Comparison of ENCODE assay signal across 24 cellular contexts in the genomic region with DNA sequence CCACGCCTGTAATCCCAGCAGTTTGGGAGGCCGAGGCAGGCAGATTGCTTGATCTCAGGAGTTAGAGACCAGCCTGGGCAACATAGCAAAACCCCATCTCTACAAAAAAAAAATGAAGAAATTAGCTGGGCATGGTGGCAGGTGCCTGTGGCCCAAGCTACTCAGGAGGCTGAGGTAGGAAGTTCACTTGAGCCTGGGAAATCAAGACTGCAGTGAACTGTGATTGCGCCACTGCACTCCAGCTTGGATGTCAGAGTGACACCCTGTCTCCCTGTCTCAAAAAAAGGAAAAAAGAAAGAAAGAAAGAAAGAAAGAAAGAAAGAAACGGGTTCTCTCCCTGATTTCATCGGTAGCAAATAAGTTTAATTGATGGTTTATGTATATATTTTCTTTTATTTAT.
"Had no signal": no experiment of that assay in that cellular context is flagged by ENCODE, and none has a peak within 500 bp of the region (broad histone marks: within the 10 kb centered on the region; RNA-seq: fewer than 3 reads in every experiment).

No MANE protein-coding gene starts in this region.

- DNase-seq: activated CD4-positive, alpha-beta memory T cell treated with anti-CD3 and anti-CD28 coated beads for 36 hours; activated CD4-positive, alpha-beta T cell treated with anti-CD3 and anti-CD28 coated beads, Interleukin-2, amount 10 ng/mL, durations not matched to agents 24 days and 14 days; activated CD4-positive, CD25-positive, alpha-beta regulatory T cell treated with anti-CD3 and anti-CD28 coated beads, Interleukin-2, amount 50 U/mL, for 72 hours; activated CD8-positive, alpha-beta memory T cell treated with anti-CD3 and anti-CD28 coated beads, Interleukin-2, amount 50 U/mL, for 4 hours; activated gamma-delta T cell; activated naive CD8-positive, alpha-beta T cell treated with anti-CD3 and anti-CD28 coated beads, Interleukin-2, amount 50 U/mL, for 24 hours; activated T-cell treated with anti-CD3 and anti-CD28 coated beads, Interleukin-2, amount 50 U/mL, for 1 hour; anterior cingulate cortex; cortex of kidney; endodermal cell; left ventricle myocardium inferior; posterior cingulate gyrus; right cardiac atrium; stimulated activated CD4-positive, alpha-beta T cell treated with anti-CD3 and anti-CD28 coated beads, Interleukin-12 subunit alpha, Interleukin-12 subunit beta, amount 100 ng/mL, for 4 hours; stimulated activated CD4-positive, alpha-beta T cell treated with anti-CD3 and anti-CD28 coated beads, Interleukin-4, amount 100 ng/mL, for 1 hour; T-helper 17 cell; T1000; uterus had no signal

- H3K9me3 ChIP-seq: left ventricle myocardium inferior, mucosa of descending colon, thoracic aorta, uterus had no signal

- H3K27me3 ChIP-seq: uterus had no signal

- H3K4me1 ChIP-seq: left ventricle myocardium inferior, uterus had no signal

- H3K4me3 ChIP-seq: left ventricle myocardium inferior, lung, mucosa of descending colon, thoracic aorta, uterus had no signal

- FAIRE-seq: frontal cortex had no signal

- H3K36me3 ChIP-seq: left ventricle myocardium inferior, thoracic aorta, uterus had no signal

- ATAC-seq: activated naive CD8-positive, alpha-beta T cell treated with anti-CD3 and anti-CD28 coated beads, Interleukin-2, amount 50 U/mL, for 24 hours; natural killer cell treated with Interleukin-12 subunit alpha and Interleukin-12 subunit beta and Interleukin-15 and Interleukin-18, amount 100 ng/mL, for 72 hours; right cardiac atrium; stimulated activated effector memory CD8-positive, alpha-beta T cell treated with anti-CD3 and anti-CD28 coated beads, Interleukin-12 subunit alpha, Interleukin-12 subunit beta, amount 100 ng/mL, for 72 hours; T-helper 17 cell had no signal

- H3K27ac ChIP-seq: left ventricle myocardium inferior, thoracic aorta, uterus had no signal
